In genomic region chr18:58310517-58310916, GRCh38 we compare ENCODE assay signal across 8 cellular contexts.
DNase-seq lines count a peak whose midpoint lies in the region; ATAC-seq and TF ChIP-seq lines count a peak whose summit lies in the region.

No MANE protein-coding gene starts in this region.

- ATAC-seq in HG02870 (IDR thresholded peaks at IDR 0.05; ENCODE audit: unreplicated experiment), result peak; percentile 60
- no peak for ATAC-seq in HG03095 (IDR thresholded peaks at IDR 0.05; ENCODE audit: unreplicated experiment)

- H3K4me3 Mint-ChIP-seq in activated CD4-positive, alpha-beta T cell treated with anti-CD3 and anti-CD28 coated beads, Interleukin-2, amount 10 ng/mL, durations not matched to agents 7 days and 5 days, result no peak overlapping the region

- CTCF ChIA-PET in activated CD4-positive, alpha-beta T cell treated with anti-CD3 and anti-CD28 coated beads, Interleukin-2, amount 10 ng/mL, durations not matched to agents 7 days and 5 days (lab: Charles Lee), result no interaction called here

- peaks cover 2% of the 10 kb centered on the region for H3K36me3 Mint-ChIP-seq in activated CD4-positive, alpha-beta T cell treated with anti-CD3 and anti-CD28 coated beads, Interleukin-2, amount 10 ng/mL, durations not matched to agents 7 days and 5 days (ENCODE audit: low read depth)

- POLR2A ChIA-PET in activated CD4-positive, alpha-beta T cell treated with anti-CD3 and anti-CD28 coated beads, Interleukin-2, amount 10 ng/mL, durations not matched to agents 7 days and 5 days (lab: Charles Lee), result no interaction called here

- H3K4me1 Mint-ChIP-seq in activated CD4-positive, alpha-beta T cell treated with anti-CD3 and anti-CD28 coated beads, Interleukin-2, amount 10 ng/mL, durations not matched to agents 7 days and 5 days, result peaks cover 38% of the 10 kb centered on the region

- H3K27ac ChIP-seq in coronary artery, result no peak overlapping the region

- peaks cover 5% of the 10 kb centered on the region for H3K27me3 Mint-ChIP-seq in activated CD4-positive, alpha-beta T cell treated with anti-CD3 and anti-CD28 coated beads, Interleukin-2, amount 10 ng/mL, durations not matched to agents 7 days and 5 days

- H3K27ac Mint-ChIP-seq in activated CD4-positive, alpha-beta T cell treated with anti-CD3 and anti-CD28 coated beads, Interleukin-2, amount 10 ng/mL, durations not matched to agents 7 days and 5 days, result peak overlapping the region; percentile 47

- H3K4me3 ChIP-seq in coronary artery, result no peak overlapping the region

- intact Hi-C loops in head of caudate nucleus (cut with DNase I), result loop anchor here (10.0 kb wide), 1 partner anchor 116 kb away; no protein-coding TSS in a partner anchor

- in situ Hi-C loops in ACHN (cut with HindIII; ENCODE audit: low pct_ligation_motif_present, low pct_unique_long_range_greater_than_20kb, low sequenced_read_pairs), result no loop called here

- DNase-seq in activated CD4-positive, alpha-beta T cell treated with anti-CD3 and anti-CD28 coated beads, Interleukin-2, amount 10 ng/mL, durations not matched to agents 7 days and 5 days, result peak; percentile 41
- DNase-seq in head of caudate nucleus (peak; percentile 59 to 95 (median 84)), coronary artery (ENCODE audit: low spot score) (no peak), ACHN (no peak)
- DNase-seq in stimulated activated CD4-positive, alpha-beta T cell treated with anti-CD3 and anti-CD28 coated beads, Interleukin-4, amount 100 ng/mL, for 1 hour, result peak; percentile 50
- DNase-seq in activated CD4-positive, CD25-positive, alpha-beta regulatory T cell (lab: John Stamatoyannopoulos, UW), result no peak

- peaks cover 6% of the 10 kb centered on the region for H3K9me3 Mint-ChIP-seq in activated CD4-positive, alpha-beta T cell treated with anti-CD3 and anti-CD28 coated beads, Interleukin-2, amount 10 ng/mL, durations not matched to agents 7 days and 5 days

- TF ChIP-seq CTCF in coronary artery (IDR thresholded peaks at IDR 0.05), result no peak

Comparison
In these comparisons a context has a peak if more than half of its experiments do, and no peak if none do; other contexts are left out.
1. DNase-seq: peak in activated CD4-positive, alpha-beta T cell treated with anti-CD3 and anti-CD28 coated beads, Interleukin-2, amount 10 ng/mL, durations not matched to agents 7 days and 5 days (single experiment), head of caudate nucleus (42 of 42) and stimulated activated CD4-positive, alpha-beta T cell treated with anti-CD3 and anti-CD28 coated beads, Interleukin-4, amount 100 ng/mL, for 1 hour (single experiment); none in activated CD4-positive, CD25-positive, alpha-beta regulatory T cell (0 of 4), coronary artery (single experiment) and ACHN (single experiment).